9 cellular contexts compared by ENCODE assay signal in genomic region chr19:52992109-52993004, GRCh38. TPM values are rescaled to one million over a fixed set of nuclear protein-coding genes. Genes with fewer than 3 reads are reported as not detected.
DNase-seq lines count a peak whose midpoint lies in the region; ATAC-seq, FAIRE-seq and TF ChIP-seq lines count a peak whose summit lies in the region.
"Had no signal": no experiment of that assay in that cellular context is flagged by ENCODE, and none has a peak within 500 bp of the region (broad histone marks: within the 10 kb centered on the region; RNA-seq: fewer than 3 reads in every experiment).

No MANE protein-coding gene starts in this region.

- peak overlapping the region; percentile 68 for H2AFZ ChIP-seq in K562 (ENCODE audit: low read depth, low read length)

- peaks cover 3% of the 10 kb centered on the region; the same call in 2 of the 3 replicates for H3K79me2 ChIP-seq in K562 (ENCODE audit: control insufficient read depth, insufficient read depth, low read length)

- WGBS in K562 (ENCODE audit: insufficient coverage, low coverage, missing lambda C conversion rate), result 28% methylated on average over 21 of the region's 26 CpGs

- POLR2A ChIA-PET in K562 (lab: Yijun Ruan, JAX), result no interaction called here

- no peaks in the 10 kb centered on the region; the same call in 1 of the 2 replicates for H3K9me3 ChIP-seq in K562 (replicated peaks; ENCODE audit: control insufficient read depth, insufficient read depth, low read depth, low read length)

- ATAC-seq in K562 (peak; percentile 61), HG03469 (IDR thresholded peaks at IDR 0.05; ENCODE audit: unreplicated experiment) (no peak)
- no peak for ATAC-seq in stimulated activated naive CD8-positive, alpha-beta T cell treated with anti-CD3 and anti-CD28 coated beads, Interleukin-15, Interleukin-2, amounts not matched to agents 100 U/mL and 50 U/mL, for 24 hours

- BruUV-seq in K562 (replicated peaks; lab: Mats Ljungman, UMichigan), result TSS peak; percentile 64

- no peak for FAIRE-seq in K562 (lab: Jason Lieb, UNC)

- peaks cover 7% of the 10 kb centered on the region; the same call in 1 of the 3 replicates for H3K36me3 ChIP-seq in K562 (ENCODE audit: control insufficient read depth, insufficient read depth, low read length)

- H3K4me3 ChIP-seq in LNCaP clone FGC (ENCODE audit: low read depth, low read length), result peak overlapping the region; percentile 56
- H3K4me3 ChIP-seq in K562, result peak overlapping the region; percentile 41

- H3K9ac ChIP-seq in K562 (ENCODE audit: insufficient read depth in 1 of 2, low read depth in 2 of 2, low read length in 2 of 2), result peak overlapping the region; percentile 66 to 92

- H3K4me2 ChIP-seq in K562 (ENCODE audit: insufficient read depth, low read length), result peak overlapping the region; percentile 75

- TF ChIP-seq CTCF in LNCaP clone FGC (IDR thresholded peaks at IDR 0.05; ENCODE audit: control insufficient read depth, extremely low read depth, insufficient read depth), result no peak
- TF ChIP-seq CTCF in K562 (IDR thresholded peaks at IDR 0.05 in 2 of 3, conservative IDR thresholded peaks at IDR 0.05 in 1 of 3; ENCODE audit: insufficient read depth in 2 of 3, low read depth in 1 of 3, low read length in 3 of 3), result no peak

- TF ChIP-seq EP300 in K562 (IDR thresholded peaks at IDR 0.05; ENCODE audit: low read length), result no peak

- no peaks in the 10 kb centered on the region for H3K27me3 ChIP-seq in K562 (ENCODE audit: control insufficient read depth in 2 of 2, insufficient read depth in 2 of 2, low read length in 2 of 2)

- no peak for TF ChIP-seq RAD21 in K562 (CRISPR knock-in tag; conservative IDR thresholded peaks at IDR 0.05 in 1 of 2, IDR thresholded peaks at IDR 0.05 in 1 of 2)

- H4K20me1 ChIP-seq in K562 (replicated peaks; ENCODE audit: control insufficient read depth, insufficient read depth, low read length), result no peaks in the 10 kb centered on the region

- in situ Hi-C loops in K562 (cut with MboI), result no loop called here

- H3K4me1 ChIP-seq in K562 (replicated peaks in 1 of 2; ENCODE audit: control insufficient read depth in 2 of 2, insufficient read depth in 2 of 2, low read length in 2 of 2), result peaks cover 0 to 12% of the 10 kb centered on the region in 2 experiments; a peak in 2 of 5 replicates

- no peak overlapping the region for H3K27ac ChIP-seq in K562 (ENCODE audit: extremely low read depth, low read depth, low read length)

- CTCF ChIA-PET in K562 (lab: Yijun Ruan, JAX; ENCODE audit: low intra/inter-chr PET ratio), result no interaction called here

- intact Hi-C loops in K562 (cut with micrococcal nuclease), result no loop called here

- TF ChIP-seq POLR2A in K562 (conservative IDR thresholded peaks at IDR 0.05), result no peak

- no peaks in the 10 kb centered on the region for H3K9me1 ChIP-seq in K562 (ENCODE audit: control insufficient read depth, insufficient read depth, low read length)

- DNase-seq in LNCaP clone FGC (ENCODE audit: low read depth) (no peak), K562 (ENCODE audit: extremely low read depth in 1 of 4, low spot score in 3 of 4) (peak in 3 of 4 experiments; percentile 23 to 46 (median 38)), iPS-NIHi7 (ENCODE audit: extremely low spot score) (peak; percentile 39), dedifferentiated amniotic fluid mesenchymal stem cell (ENCODE audit: extremely low spot score) (no peak)
- DNase-seq in stimulated activated naive CD8-positive, alpha-beta T cell treated with anti-CD3 and anti-CD28 coated beads, Interleukin-15, Interleukin-2, amounts not matched to agents 100 U/mL and 50 U/mL, for 24 hours, result peak; percentile 9
- DNase-seq in effector CD4-positive, alpha-beta T cell, result no peak

TF ChIP-seq in K562, 482 proteins besides CTCF, POLR2A, EP300 and RAD21 (continues in another document):
- TF ChIP-seq ZNF174 (CRISPR knock-in tag; IDR thresholded peaks at IDR 0.05) (no peak), SMARCC2 (IDR thresholded peaks at IDR 0.05; ENCODE audit: low read depth) (no peak), ZBTB49 (CRISPR knock-in tag; IDR thresholded peaks at IDR 0.05; ENCODE audit: borderline replicate concordance) (no peak), PML (IDR thresholded peaks at IDR 0.05; ENCODE audit: low read length) (no peak), EWSR1 (IDR thresholded peaks at IDR 0.05; ENCODE audit: borderline replicate concordance, low read depth, partially characterized antibody) (no peak), HMGN3 (IDR thresholded peaks at IDR 0.05; ENCODE audit: borderline replicate concordance, extremely low read depth, insufficient read length, low read depth, low read length) (no peak), ZNF696 (CRISPR knock-in tag; conservative IDR thresholded peaks at IDR 0.05) (no peak), ZNF717 (CRISPR knock-in tag; IDR thresholded peaks at IDR 0.05) (no peak)

RNA-seq across cellular contexts. Expression of gene ERVV-1, which starts 21.4 kb away (rescaled TPM):
- total RNA-seq in K562 (2011; cell fraction: chromatin; rRNA removed; ENCODE audit: low replicate concordance), result 0.16 and 0.60 TPM in 2 replicates
- 0.13 and 0.50 TPM in 2 replicates for total RNA-seq in K562 (2011; cell fraction: nucleolus; rRNA removed)
- 0.38 TPM in 1 of 2 replicates, not detected in the other for total RNA-seq in K562 (2011; cell fraction: nucleoplasm; rRNA removed)
- total RNA-seq in K562 (2014; rRNA removed), result not detected in 2 replicates
- total RNA-seq in K562 (2014; rRNA removed; fragmentation: Illumina TruSeq; extraction: Trizol), result not detected in 2 replicates
- total RNA-seq in K562 (2015; rRNA removed; fragmentation: Illumina TruSeq; extraction: Trizol), result not detected in 2 replicates
- total RNA-seq in K562 (2021), result not detected in 2 replicates
- 0.05 and 0.08 TPM in 2 replicates for polyA plus RNA-seq in K562 (2011; rRNA removed)
- polyA plus RNA-seq in K562 (2011; cell fraction: cytosol; rRNA removed), result 0.03 TPM in 1 of 2 replicates, not detected in the other
- polyA plus RNA-seq in K562 (2011; cell fraction: nucleus; rRNA removed), result 0.10 and 0.30 TPM in 2 replicates
- polyA plus RNA-seq in K562 (2012), result 0.06 TPM in 1 of 2 replicates, not detected in the other
- not detected in 2 replicates for polyA plus RNA-seq in K562 (2014; fragmentation: Illumina TruSeq; extraction: Trizol)
- polyA plus RNA-seq in K562 (2014; fragmentation: Nextera tagmentation; extraction: Ambion mirVana), result not detected
- not detected in 2 replicates for polyA plus RNA-seq in K562 (2014; rRNA removed)
- polyA minus RNA-seq in K562 (2011; rRNA and poly(A)+ RNA removed), result 0.09 and 0.18 TPM in 2 replicates
- not detected in 2 replicates for polyA minus RNA-seq in K562 (2011; cell fraction: cytosol; rRNA and poly(A)+ RNA removed)
- 0.11 TPM in 1 of 2 replicates, not detected in the other for polyA minus RNA-seq in K562 (2011; cell fraction: nucleus; rRNA and poly(A)+ RNA removed)
- total RNA-seq: LHCN-M2, liver had no signal
- polyA plus RNA-seq: liver had no signal

RNA-seq across cellular contexts. Expression of gene ZNF816, which starts 29.7 kb away (rescaled TPM):
- total RNA-seq in K562 (2011; cell fraction: chromatin; rRNA removed; ENCODE audit: low replicate concordance), result 30.0 and 80.9 TPM in 2 replicates
- total RNA-seq in K562 (2011; cell fraction: nucleolus; rRNA removed), result 20.5 and 22.0 TPM in 2 replicates
- total RNA-seq in K562 (2011; cell fraction: nucleoplasm; rRNA removed), result 27.3 and 32.6 TPM in 2 replicates
- 10.7 and 11.3 TPM in 2 replicates for total RNA-seq in K562 (2014; rRNA removed)
- total RNA-seq in K562 (2014; rRNA removed; fragmentation: Illumina TruSeq; extraction: Trizol), result 23.4 and 24.0 TPM in 2 replicates
- total RNA-seq in K562 (2015; rRNA removed; fragmentation: Illumina TruSeq; extraction: Trizol), result 19.3 and 23.3 TPM in 2 replicates
- 12.0 and 15.5 TPM in 2 replicates for total RNA-seq in K562 (2021)
- polyA plus RNA-seq in K562 (2011; rRNA removed), result 18.0 and 18.8 TPM in 2 replicates
- polyA plus RNA-seq in K562 (2011; cell fraction: cytosol; rRNA removed), result 4.3 and 9.0 TPM in 2 replicates
- 11.3 and 15.3 TPM in 2 replicates for polyA plus RNA-seq in K562 (2011; cell fraction: nucleus; rRNA removed)
- polyA plus RNA-seq in K562 (2012), result 7.6 and 7.8 TPM in 2 replicates
- polyA plus RNA-seq in K562 (2014; fragmentation: Illumina TruSeq; extraction: Trizol), result 13.0 and 13.1 TPM in 2 replicates
- 10 to 100 TPM; 11.1 to 17.0 TPM for polyA plus RNA-seq in K562 (2014; fragmentation: Nextera tagmentation; extraction: Ambion mirVana)
- 6.6 and 8.6 TPM in 2 replicates for polyA plus RNA-seq in K562 (2014; rRNA removed)
- polyA minus RNA-seq in K562 (2011; rRNA and poly(A)+ RNA removed), result 30.0 and 35.9 TPM in 2 replicates
- 12.1 and 19.6 TPM in 2 replicates for polyA minus RNA-seq in K562 (2011; cell fraction: cytosol; rRNA and poly(A)+ RNA removed)
- polyA minus RNA-seq in K562 (2011; cell fraction: nucleus; rRNA and poly(A)+ RNA removed), result 8.2 and 20.2 TPM in 2 replicates

RNA-seq across cellular contexts. Expression of gene ERVV-2, which starts 52.2 kb away (rescaled TPM):
- 0.42 TPM in 1 of 2 replicates, not detected in the other for total RNA-seq in K562 (2011; cell fraction: chromatin; rRNA removed; ENCODE audit: low replicate concordance)
- 0.17 TPM in 1 of 2 replicates, not detected in the other for total RNA-seq in K562 (2011; cell fraction: nucleolus; rRNA removed)
- total RNA-seq in K562 (2011; cell fraction: nucleoplasm; rRNA removed), result 0.44 and 0.61 TPM in 2 replicates
- total RNA-seq in K562 (2014; rRNA removed) (not detected in 2 replicates), K562 (2014; rRNA removed; fragmentation: Illumina TruSeq; extraction: Trizol) (0.07 TPM in 1 of 2 replicates, not detected in the other), K562 (2015; rRNA removed; fragmentation: Illumina TruSeq; extraction: Trizol) (0.07 TPM in 1 of 2 replicates, not detected in the other), K562 (2021) (0.07 TPM in 1 of 2 replicates, not detected in the other)
- polyA plus RNA-seq in K562 (2011; rRNA removed) (0.07 and 0.08 TPM in 2 replicates), K562 (2014; fragmentation: Illumina TruSeq; extraction: Trizol) (0.07 TPM in 1 of 2 replicates, not detected in the other), K562 (2014; fragmentation: Nextera tagmentation; extraction: Ambion mirVana) (not detected), K562 (2014; rRNA removed) (not detected in 2 replicates)
- polyA plus RNA-seq in K562 (2011; cell fraction: cytosol; rRNA removed), result 0.06 and 0.12 TPM in 2 replicates
- 0.06 and 0.09 TPM in 2 replicates for polyA plus RNA-seq in K562 (2011; cell fraction: nucleus; rRNA removed)
- polyA plus RNA-seq in K562 (2012), result 0.05 and 0.10 TPM in 2 replicates
- polyA minus RNA-seq in K562 (2011; rRNA and poly(A)+ RNA removed), result not detected in 2 replicates
- polyA minus RNA-seq in K562 (2011; cell fraction: cytosol; rRNA and poly(A)+ RNA removed), result not detected in 2 replicates
- not detected in 2 replicates for polyA minus RNA-seq in K562 (2011; cell fraction: nucleus; rRNA and poly(A)+ RNA removed)
- total RNA-seq: LHCN-M2, liver had no signal
- polyA plus RNA-seq: liver had no signal

Comparison
In these comparisons a context has a peak if more than half of its experiments do, and no peak if none do; other contexts are left out.
1. DNase-seq: peak in K562 (3 of 4), iPS-NIHi7 (single experiment) and stimulated activated naive CD8-positive, alpha-beta T cell treated with anti-CD3 and anti-CD28 coated beads, Interleukin-15, Interleukin-2, amounts not matched to agents 100 U/mL and 50 U/mL, for 24 hours (single experiment); none in LNCaP clone FGC (single experiment), effector CD4-positive, alpha-beta T cell (single experiment) and dedifferentiated amniotic fluid mesenchymal stem cell (single experiment).